ENCODE assay signal across 14 cellular contexts in the genomic region with DNA sequence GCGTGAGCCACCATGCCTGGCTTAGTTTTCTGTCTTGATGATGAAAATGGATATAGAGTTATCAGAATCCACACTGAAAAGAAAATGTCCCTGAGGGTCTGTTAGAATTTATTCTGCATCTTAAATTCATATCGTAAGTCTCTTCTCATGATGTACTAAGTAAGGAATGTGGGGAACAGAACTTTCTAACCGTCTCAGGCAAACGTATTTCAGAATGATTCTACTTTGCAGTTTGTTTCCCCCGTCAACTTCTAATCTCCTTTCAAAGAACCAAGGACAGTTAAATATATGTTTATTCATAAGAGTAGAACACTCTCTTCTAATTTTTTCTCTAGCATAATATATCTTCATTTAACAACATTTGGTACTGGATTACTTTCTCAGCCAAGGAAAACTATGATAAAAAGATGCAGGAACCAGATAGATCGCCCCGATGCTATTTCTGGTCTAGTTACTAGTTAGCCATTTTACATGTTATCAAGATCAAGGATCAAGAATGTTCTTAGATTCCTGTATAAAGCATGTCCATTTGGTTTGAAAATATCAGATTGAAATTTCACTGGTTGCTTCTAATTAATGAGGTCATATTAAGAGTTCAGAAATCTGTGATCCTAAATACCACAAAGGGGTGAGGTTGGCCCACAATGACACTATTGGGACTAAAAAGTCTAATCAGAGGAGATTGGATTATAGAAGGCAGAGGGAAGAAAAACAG.
"Had no signal": no experiment of that assay in that cellular context is flagged by ENCODE, and none has a peak within 500 bp of the region (broad histone marks: within the 10 kb centered on the region; RNA-seq: fewer than 3 reads in every experiment).

No MANE protein-coding gene starts in this region.

- DNase-seq: activated CD4-positive, alpha-beta T cell treated with anti-CD3 and anti-CD28 coated beads, Interleukin-2, amount 50 U/mL, for 1 hour; activated CD8-positive, alpha-beta memory T cell treated with anti-CD3 and anti-CD28 coated beads for 24 hours; activated naive CD4-positive, alpha-beta T cell treated with anti-CD3 and anti-CD28 coated beads, Interleukin-2, amount 50 U/mL, for 16 hours; amniotic stem cell; effector CD8-positive, alpha-beta T cell; esophagus squamous epithelium; naive B cell; posterior cingulate gyrus; stimulated activated CD4-positive, alpha-beta T cell treated with anti-CD3 and anti-CD28 coated beads, Interleukin-4, amount 100 ng/mL, for 24 hours; stimulated activated naive CD4-positive, alpha-beta T cell; trophoblast cell had no signal

- H3K9me3 Mint-ChIP-seq: activated T-helper 2 cell treated with anti-CD3 and anti-CD28 coated beads, Interferon-gamma antibody, Interleukin-2, Interleukin-4, amounts not matched to agents 10 μg/mL and 5 μg/mL and 100 μg/mL, durations not matched to agents 14 hours and 24 hours and 36 hours; brain; naive B cell had no signal

- H3K27ac Mint-ChIP-seq: activated T-helper 2 cell treated with anti-CD3 and anti-CD28 coated beads, Interferon-gamma antibody, Interleukin-2, Interleukin-4, amounts not matched to agents 10 μg/mL and 5 μg/mL and 100 μg/mL, durations not matched to agents 14 hours and 24 hours and 36 hours; brain; naive B cell had no signal

- H3K4me3 Mint-ChIP-seq: brain, naive B cell had no signal

- H3K27me3 Mint-ChIP-seq: brain, naive B cell had no signal

- H3K4me1 Mint-ChIP-seq: naive B cell had no signal

- FAIRE-seq: endothelial cell of umbilical vein had no signal
